In the genomic region with DNA sequence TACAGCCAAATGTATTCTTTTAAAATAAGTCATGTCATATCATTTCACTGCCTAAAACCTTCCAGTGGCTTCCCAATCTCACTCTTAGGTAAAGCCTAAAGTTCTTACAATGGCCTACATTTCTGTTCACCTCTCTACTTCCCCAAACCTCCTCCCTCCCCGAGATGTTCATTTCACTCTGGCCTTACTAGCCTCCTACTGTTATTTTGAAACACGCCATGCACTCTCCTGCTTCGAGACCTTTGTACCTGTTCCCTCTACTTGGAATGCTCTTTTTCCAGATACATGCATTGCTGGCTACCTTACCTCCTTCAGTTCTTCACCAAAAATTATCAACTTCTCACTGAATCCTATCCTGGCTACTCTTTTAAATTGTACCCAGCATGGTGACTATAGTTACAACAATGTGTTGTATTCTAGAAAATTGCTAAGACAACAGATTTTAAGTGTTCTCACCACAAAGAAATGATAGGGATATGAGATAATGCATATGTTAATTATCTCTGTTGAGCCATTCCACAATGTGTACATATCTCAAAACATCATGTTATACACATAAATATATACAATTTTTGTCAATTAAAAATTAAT, we compare ENCODE assay signal across 3 cellular contexts.
TF ChIP-seq lines count a peak whose summit lies in the region.

No MANE protein-coding gene starts in this region.

TF ChIP-seq in A549, 52 proteins besides CTCF, POLR2A, EP300 and RAD21:
- TF ChIP-seq ZFP36 (IDR thresholded peaks at IDR 0.05; ENCODE audit: borderline replicate concordance, partially characterized antibody) (no peak), MAFK (IDR thresholded peaks at IDR 0.05; ENCODE audit: partially characterized antibody) (peak; percentile 37)

TF ChIP-seq in IMR-90, 13 proteins besides CTCF, POLR2A, EP300 and RAD21:
- TF ChIP-seq CEBPB (IDR thresholded peaks at IDR 0.05; ENCODE audit: low read depth, low read length), result no peak
- TF ChIP-seq MXI1 (IDR thresholded peaks at IDR 0.05; ENCODE audit: borderline replicate concordance, low read depth, low read length), result no peak
- TF ChIP-seq RFX5 (IDR thresholded peaks at IDR 0.05; ENCODE audit: low read depth, low read length), result no peak
- TF ChIP-seq, protein P1, sequence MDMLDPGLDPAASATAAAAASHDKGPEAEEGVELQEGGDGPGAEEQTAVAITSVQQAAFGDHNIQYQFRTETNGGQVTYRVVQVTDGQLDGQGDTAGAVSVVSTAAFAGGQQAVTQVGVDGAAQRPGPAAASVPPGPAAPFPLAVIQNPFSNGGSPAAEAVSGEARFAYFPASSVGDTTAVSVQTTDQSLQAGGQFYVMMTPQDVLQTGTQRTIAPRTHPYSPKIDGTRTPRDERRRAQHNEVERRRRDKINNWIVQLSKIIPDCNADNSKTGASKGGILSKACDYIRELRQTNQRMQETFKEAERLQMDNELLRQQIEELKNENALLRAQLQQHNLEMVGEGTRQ (IDR thresholded peaks at IDR 0.05; ENCODE audit: low read depth, low read length), result no peak
- no peak for TF ChIP-seq CHD1 (IDR thresholded peaks at IDR 0.05; ENCODE audit: low read depth, low read length)
- TF ChIP-seq RCOR1 (IDR thresholded peaks at IDR 0.05; ENCODE audit: insufficient replicate concordance, low read length), result no peak
- no peak for TF ChIP-seq MAZ (IDR thresholded peaks at IDR 0.05; ENCODE audit: borderline replicate concordance, low read depth, low read length)
- TF ChIP-seq FOS (IDR thresholded peaks at IDR 0.05; ENCODE audit: low read depth, low read length), result no peak
- no peak for TF ChIP-seq MAFK (IDR thresholded peaks at IDR 0.05; ENCODE audit: low read depth, low read length)
- TF ChIP-seq NFE2L2 (IDR thresholded peaks at IDR 0.05; ENCODE audit: low read depth, low read length), result no peak
- TF ChIP-seq, protein P2, sequence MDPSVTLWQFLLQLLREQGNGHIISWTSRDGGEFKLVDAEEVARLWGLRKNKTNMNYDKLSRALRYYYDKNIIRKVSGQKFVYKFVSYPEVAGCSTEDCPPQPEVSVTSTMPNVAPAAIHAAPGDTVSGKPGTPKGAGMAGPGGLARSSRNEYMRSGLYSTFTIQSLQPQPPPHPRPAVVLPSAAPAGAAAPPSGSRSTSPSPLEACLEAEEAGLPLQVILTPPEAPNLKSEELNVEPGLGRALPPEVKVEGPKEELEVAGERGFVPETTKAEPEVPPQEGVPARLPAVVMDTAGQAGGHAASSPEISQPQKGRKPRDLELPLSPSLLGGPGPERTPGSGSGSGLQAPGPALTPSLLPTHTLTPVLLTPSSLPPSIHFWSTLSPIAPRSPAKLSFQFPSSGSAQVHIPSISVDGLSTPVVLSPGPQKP (IDR thresholded peaks at IDR 0.05; ENCODE audit: borderline replicate concordance, low read depth, low read length), result no peak
- TF ChIP-seq BHLHE40 (IDR thresholded peaks at IDR 0.05; ENCODE audit: low read depth, low read length), result no peak
- TF ChIP-seq SMC3 (IDR thresholded peaks at IDR 0.05; ENCODE audit: low read depth, low read length), result no peak

TF ChIP-seq in HepG2, 621 proteins besides CTCF, POLR2A, EP300 and RAD21:
- TF ChIP-seq, protein P3, sequence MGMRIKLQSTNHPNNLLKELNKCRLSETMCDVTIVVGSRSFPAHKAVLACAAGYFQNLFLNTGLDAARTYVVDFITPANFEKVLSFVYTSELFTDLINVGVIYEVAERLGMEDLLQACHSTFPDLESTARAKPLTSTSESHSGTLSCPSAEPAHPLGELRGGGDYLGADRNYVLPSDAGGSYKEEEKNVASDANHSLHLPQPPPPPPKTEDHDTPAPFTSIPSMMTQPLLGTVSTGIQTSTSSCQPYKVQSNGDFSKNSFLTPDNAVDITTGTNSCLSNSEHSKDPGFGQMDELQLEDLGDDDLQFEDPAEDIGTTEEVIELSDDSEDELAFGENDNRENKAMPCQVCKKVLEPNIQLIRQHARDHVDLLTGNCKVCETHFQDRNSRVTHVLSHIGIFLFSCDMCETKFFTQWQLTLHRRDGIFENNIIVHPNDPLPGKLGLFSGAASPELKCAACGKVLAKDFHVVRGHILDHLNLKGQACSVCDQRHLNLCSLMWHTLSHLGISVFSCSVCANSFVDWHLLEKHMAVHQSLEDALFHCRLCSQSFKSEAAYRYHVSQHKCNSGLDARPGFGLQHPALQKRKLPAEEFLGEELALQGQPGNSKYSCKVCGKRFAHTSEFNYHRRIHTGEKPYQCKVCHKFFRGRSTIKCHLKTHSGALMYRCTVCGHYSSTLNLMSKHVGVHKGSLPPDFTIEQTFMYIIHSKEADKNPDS (CRISPR knock-in tag; IDR thresholded peaks at IDR 0.05), result no peak
- TF ChIP-seq PAF1 (CRISPR knock-in tag; IDR thresholded peaks at IDR 0.05) (no peak), ZNF780A (CRISPR knock-in tag; IDR thresholded peaks at IDR 0.05) (no peak), RARG (CRISPR knock-in tag; IDR thresholded peaks at IDR 0.05; ENCODE audit: low read depth) (no peak), NKX3-1 (CRISPR knock-in tag; IDR thresholded peaks at IDR 0.05) (no peak), ZFP36 (IDR thresholded peaks at IDR 0.05; ENCODE audit: borderline replicate concordance, low read depth, low read length, partially characterized antibody) (no peak), KDM4B (CRISPR knock-in tag; IDR thresholded peaks at IDR 0.05) (no peak), ZNF552 (CRISPR knock-in tag; IDR thresholded peaks at IDR 0.05; ENCODE audit: borderline replicate concordance) (no peak), ZBTB20 (CRISPR knock-in tag; IDR thresholded peaks at IDR 0.05; ENCODE audit: borderline replicate concordance, low read depth) (no peak), ZNF672 (CRISPR knock-in tag; IDR thresholded peaks at IDR 0.05) (no peak), ZNF253 (CRISPR knock-in tag; IDR thresholded peaks at IDR 0.05; ENCODE audit: borderline replicate concordance) (no peak), U2AF1 (optimal IDR thresholded peaks at IDR 0.05; ENCODE audit: low read depth, low read length) (no peak), RBFOX2 (IDR thresholded peaks at IDR 0.05; ENCODE audit: low read depth, low read length) (no peak)
- TF ChIP-seq, protein P4, sequence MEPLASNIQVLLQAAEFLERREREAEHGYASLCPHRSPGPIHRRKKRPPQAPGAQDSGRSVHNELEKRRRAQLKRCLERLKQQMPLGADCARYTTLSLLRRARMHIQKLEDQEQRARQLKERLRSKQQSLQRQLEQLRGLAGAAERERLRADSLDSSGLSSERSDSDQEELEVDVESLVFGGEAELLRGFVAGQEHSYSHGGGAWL (CRISPR knock-in tag; IDR thresholded peaks at IDR 0.05), result no peak
- TF ChIP-seq, protein P5, sequence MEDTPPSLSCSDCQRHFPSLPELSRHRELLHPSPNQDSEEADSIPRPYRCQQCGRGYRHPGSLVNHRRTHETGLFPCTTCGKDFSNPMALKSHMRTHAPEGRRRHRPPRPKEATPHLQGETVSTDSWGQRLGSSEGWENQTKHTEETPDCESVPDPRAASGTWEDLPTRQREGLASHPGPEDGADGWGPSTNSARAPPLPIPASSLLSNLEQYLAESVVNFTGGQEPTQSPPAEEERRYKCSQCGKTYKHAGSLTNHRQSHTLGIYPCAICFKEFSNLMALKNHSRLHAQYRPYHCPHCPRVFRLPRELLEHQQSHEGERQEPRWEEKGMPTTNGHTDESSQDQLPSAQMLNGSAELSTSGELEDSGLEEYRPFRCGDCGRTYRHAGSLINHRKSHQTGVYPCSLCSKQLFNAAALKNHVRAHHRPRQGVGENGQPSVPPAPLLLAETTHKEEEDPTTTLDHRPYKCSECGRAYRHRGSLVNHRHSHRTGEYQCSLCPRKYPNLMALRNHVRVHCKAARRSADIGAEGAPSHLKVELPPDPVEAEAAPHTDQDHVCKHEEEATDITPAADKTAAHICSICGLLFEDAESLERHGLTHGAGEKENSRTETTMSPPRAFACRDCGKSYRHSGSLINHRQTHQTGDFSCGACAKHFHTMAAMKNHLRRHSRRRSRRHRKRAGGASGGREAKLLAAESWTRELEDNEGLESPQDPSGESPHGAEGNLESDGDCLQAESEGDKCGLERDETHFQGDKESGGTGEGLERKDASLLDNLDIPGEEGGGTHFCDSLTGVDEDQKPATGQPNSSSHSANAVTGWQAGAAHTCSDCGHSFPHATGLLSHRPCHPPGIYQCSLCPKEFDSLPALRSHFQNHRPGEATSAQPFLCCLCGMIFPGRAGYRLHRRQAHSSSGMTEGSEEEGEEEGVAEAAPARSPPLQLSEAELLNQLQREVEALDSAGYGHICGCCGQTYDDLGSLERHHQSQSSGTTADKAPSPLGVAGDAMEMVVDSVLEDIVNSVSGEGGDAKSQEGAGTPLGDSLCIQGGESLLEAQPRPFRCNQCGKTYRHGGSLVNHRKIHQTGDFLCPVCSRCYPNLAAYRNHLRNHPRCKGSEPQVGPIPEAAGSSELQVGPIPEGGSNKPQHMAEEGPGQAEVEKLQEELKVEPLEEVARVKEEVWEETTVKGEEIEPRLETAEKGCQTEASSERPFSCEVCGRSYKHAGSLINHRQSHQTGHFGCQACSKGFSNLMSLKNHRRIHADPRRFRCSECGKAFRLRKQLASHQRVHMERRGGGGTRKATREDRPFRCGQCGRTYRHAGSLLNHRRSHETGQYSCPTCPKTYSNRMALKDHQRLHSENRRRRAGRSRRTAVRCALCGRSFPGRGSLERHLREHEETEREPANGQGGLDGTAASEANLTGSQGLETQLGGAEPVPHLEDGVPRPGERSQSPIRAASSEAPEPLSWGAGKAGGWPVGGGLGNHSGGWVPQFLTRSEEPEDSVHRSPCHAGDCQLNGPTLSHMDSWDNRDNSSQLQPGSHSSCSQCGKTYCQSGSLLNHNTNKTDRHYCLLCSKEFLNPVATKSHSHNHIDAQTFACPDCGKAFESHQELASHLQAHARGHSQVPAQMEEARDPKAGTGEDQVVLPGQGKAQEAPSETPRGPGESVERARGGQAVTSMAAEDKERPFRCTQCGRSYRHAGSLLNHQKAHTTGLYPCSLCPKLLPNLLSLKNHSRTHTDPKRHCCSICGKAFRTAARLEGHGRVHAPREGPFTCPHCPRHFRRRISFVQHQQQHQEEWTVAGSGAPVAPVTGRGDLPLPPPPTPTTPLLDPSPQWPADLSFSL (CRISPR knock-in tag; IDR thresholded peaks at IDR 0.05), result no peak
- TF ChIP-seq, protein P6, sequence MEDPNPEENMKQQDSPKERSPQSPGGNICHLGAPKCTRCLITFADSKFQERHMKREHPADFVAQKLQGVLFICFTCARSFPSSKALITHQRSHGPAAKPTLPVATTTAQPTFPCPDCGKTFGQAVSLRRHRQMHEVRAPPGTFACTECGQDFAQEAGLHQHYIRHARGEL (CRISPR knock-in tag; IDR thresholded peaks at IDR 0.05), result no peak
